ENCODE assay signal across 17 cellular contexts in genomic region chr17:8463089-8463488, GRCh38. TPM values are rescaled to one million over a fixed set of nuclear protein-coding genes. Genes with fewer than 3 reads are reported as not detected.
DNase-seq lines count a peak whose midpoint lies in the region.
"Had no signal": no experiment of that assay in that cellular context is flagged by ENCODE, and none has a peak within 500 bp of the region (broad histone marks: within the 10 kb centered on the region; RNA-seq: fewer than 3 reads in every experiment).

No MANE protein-coding gene starts in this region.

- no peaks in the 10 kb centered on the region for H3K27me3 Mint-ChIP-seq in activated naive CD4-positive, alpha-beta T cell treated with anti-CD3 and anti-CD28 coated beads, Interleukin-2, amount 10 ng/mL, durations not matched to agents 7 days and 5 days
- no peaks in the 10 kb centered on the region for H3K27me3 Mint-ChIP-seq in CD4-positive, alpha-beta memory T cell
- H3K27me3 Mint-ChIP-seq: activated naive CD8-positive, alpha-beta T cell treated with anti-CD3 and anti-CD28 coated beads, Interleukin-2, amount 10 ng/mL, durations not matched to agents 7 days and 5 days; T-helper 17 cell had no signal

- CTCF ChIA-PET in activated naive CD4-positive, alpha-beta T cell treated with anti-CD3 and anti-CD28 coated beads, Interleukin-2, amount 10 ng/mL, durations not matched to agents 7 days and 5 days (lab: Charles Lee), result no interaction called here
- CTCF ChIA-PET in CD4-positive, alpha-beta memory T cell (lab: Charles Lee; ENCODE audit: partially characterized antibody), result no interaction called here

- H3K4me3 Mint-ChIP-seq in activated naive CD4-positive, alpha-beta T cell treated with anti-CD3 and anti-CD28 coated beads, Interleukin-2, amount 10 ng/mL, durations not matched to agents 7 days and 5 days, result no peak overlapping the region
- no peak overlapping the region for H3K4me3 Mint-ChIP-seq in CD4-positive, alpha-beta memory T cell
- H3K4me3 Mint-ChIP-seq: activated naive CD8-positive, alpha-beta T cell treated with anti-CD3 and anti-CD28 coated beads, Interleukin-2, amount 10 ng/mL, durations not matched to agents 7 days and 5 days; T-helper 17 cell had no signal

- no peaks in the 10 kb centered on the region for H3K4me1 Mint-ChIP-seq in activated naive CD4-positive, alpha-beta T cell treated with anti-CD3 and anti-CD28 coated beads, Interleukin-2, amount 10 ng/mL, durations not matched to agents 7 days and 5 days
- peaks cover 17 to 19% (median 18%) of the 10 kb centered on the region in 4 donors for H3K4me1 Mint-ChIP-seq in CD4-positive, alpha-beta memory T cell
- H3K4me1 Mint-ChIP-seq: activated naive CD8-positive, alpha-beta T cell treated with anti-CD3 and anti-CD28 coated beads, Interleukin-2, amount 10 ng/mL, durations not matched to agents 7 days and 5 days had no signal

- H3K36me3 Mint-ChIP-seq in activated naive CD4-positive, alpha-beta T cell treated with anti-CD3 and anti-CD28 coated beads, Interleukin-2, amount 10 ng/mL, durations not matched to agents 7 days and 5 days, result peaks cover 40% of the 10 kb centered on the region
- H3K36me3 Mint-ChIP-seq in CD4-positive, alpha-beta memory T cell, result peaks cover 51 to 93% of the 10 kb centered on the region in 2 donors

- POLR2A ChIA-PET in CD4-positive, alpha-beta memory T cell (lab: Charles Lee; ENCODE audit: partially characterized antibody), result no interaction called here

- 93% methylated on average over 4 of the region's 4 CpGs for WGBS in thymus

- no peaks in the 10 kb centered on the region for H3K4me1 ChIP-seq in thymus (ENCODE audit: control insufficient read depth, insufficient read depth, low read length)
- H3K4me1 ChIP-seq in CD4-positive, alpha-beta memory T cell (ENCODE audit: insufficient read depth, low read length), result no peaks in the 10 kb centered on the region

- intact Hi-C loops in CD4-positive, alpha-beta memory T cell (cut with micrococcal nuclease), result no loop called here

- no peaks in the 10 kb centered on the region for H3K27me3 ChIP-seq in thymus (ENCODE audit: control insufficient read depth, insufficient read depth)
- H3K27me3 ChIP-seq in CD4-positive, alpha-beta memory T cell (ENCODE audit: insufficient read depth, low read length), result no peaks in the 10 kb centered on the region

- H3K36me3 ChIP-seq in thymus (ENCODE audit: control insufficient read depth, insufficient read depth), result peaks cover 63% of the 10 kb centered on the region
- H3K36me3 ChIP-seq in CD4-positive, alpha-beta memory T cell (ENCODE audit: insufficient read depth, low read length), result peaks cover 90% of the 10 kb centered on the region

- H3K4me3 ChIP-seq in thymus (ENCODE audit: low read length), result no peak overlapping the region
- no peak overlapping the region for H3K4me3 ChIP-seq in CD4-positive, alpha-beta memory T cell (ENCODE audit: low read length in 2 of 2)

- peak overlapping the region; percentile 57 for H3K27ac ChIP-seq in thymus (ENCODE audit: low read depth)
- no peak overlapping the region for H3K27ac ChIP-seq in CD4-positive, alpha-beta memory T cell (ENCODE audit: low read depth, low read length)
- H3K27ac ChIP-seq: HL-60 had no signal

- H3K27ac Mint-ChIP-seq in activated naive CD4-positive, alpha-beta T cell treated with anti-CD3 and anti-CD28 coated beads, Interleukin-2, amount 10 ng/mL, durations not matched to agents 7 days and 5 days, result peak overlapping the region; percentile 39
- peak overlapping the region in 2 of 7 donors; percentile 15 to 27 for H3K27ac Mint-ChIP-seq in CD4-positive, alpha-beta memory T cell
- H3K27ac Mint-ChIP-seq: activated naive CD8-positive, alpha-beta T cell treated with anti-CD3 and anti-CD28 coated beads, Interleukin-2, amount 10 ng/mL, durations not matched to agents 7 days and 5 days; T-helper 17 cell had no signal

- no peak for DNase-seq in activated naive CD4-positive, alpha-beta T cell treated with anti-CD3 and anti-CD28 coated beads, Interleukin-2, amount 10 ng/mL, durations not matched to agents 7 days and 5 days
- DNase-seq in activated naive CD4-positive, alpha-beta T cell treated with anti-CD3 and anti-CD28 coated beads, Interleukin-2, amount 50 U/mL, for 16 hours, result no peak
- DNase-seq in amniotic epithelial cell (ENCODE audit: low read depth) (peak; percentile 81), iris pigment epithelial cell (ENCODE audit: low read depth) (peak; percentile 62), NCI-H226 (no peak), hypothalamus (lab: John Stamatoyannopoulos, UW) (no peak)
- DNase-seq in CD4-positive, alpha-beta memory T cell, result no peak
- DNase-seq: activated CD8-positive, alpha-beta memory T cell treated with anti-CD3 and anti-CD28 coated beads, Interleukin-2, amount 50 U/mL, for 4 hours; activated naive CD8-positive, alpha-beta T cell treated with anti-CD3 and anti-CD28 coated beads, Interleukin-2, amount 10 ng/mL, durations not matched to agents 7 days and 5 days; midbrain; NCI-H1694 treated with DMSO at 0.1 percent for 48 hours; NCI-H510A treated with DMSO at 0.1 percent for 48 hours; occipital lobe; Right ventricle myocardium superior; T-helper 17 cell had no signal

- H3K9me3 Mint-ChIP-seq in activated naive CD4-positive, alpha-beta T cell treated with anti-CD3 and anti-CD28 coated beads, Interleukin-2, amount 10 ng/mL, durations not matched to agents 7 days and 5 days, result no peaks in the 10 kb centered on the region
- H3K9me3 Mint-ChIP-seq in CD4-positive, alpha-beta memory T cell, result no peaks in the 10 kb centered on the region
- H3K9me3 Mint-ChIP-seq: activated naive CD8-positive, alpha-beta T cell treated with anti-CD3 and anti-CD28 coated beads, Interleukin-2, amount 10 ng/mL, durations not matched to agents 7 days and 5 days had no signal

- H3K9me3 ChIP-seq in thymus (ENCODE audit: control insufficient read depth), result no peaks in the 10 kb centered on the region
- H3K9me3 ChIP-seq in CD4-positive, alpha-beta memory T cell (ENCODE audit: control insufficient read depth in 1 of 2, low read length in 2 of 2), result no peaks in the 10 kb centered on the region

RNA-seq across cellular contexts. Expression of gene NDEL1, which starts 27.4 kb away (rescaled TPM):
- polyA plus RNA-seq in thymus, result 24.4 TPM
- total RNA-seq in CD4-positive, alpha-beta memory T cell, result 100 to 1,000 TPM; 115 to 120 TPM
- polyA plus RNA-seq in CD4-positive, alpha-beta memory T cell, result 10 to 100 TPM; 52.9 to 66.5 TPM

Comparison
In these comparisons a context has a peak if more than half of its experiments do, and no peak if none do; other contexts are left out.
1. DNase-seq: peak in amniotic epithelial cell (single experiment) and iris pigment epithelial cell (single experiment); none in activated naive CD4-positive, alpha-beta T cell treated with anti-CD3 and anti-CD28 coated beads, Interleukin-2, amount 10 ng/mL, durations not matched to agents 7 days and 5 days (single experiment), activated naive CD4-positive, alpha-beta T cell treated with anti-CD3 and anti-CD28 coated beads, Interleukin-2, amount 50 U/mL, for 16 hours (single experiment), NCI-H226 (single experiment), CD4-positive, alpha-beta memory T cell (0 of 5) and hypothalamus (0 of 51).